20 cellular contexts compared by ENCODE assay signal in genomic region chr6:21026576-21027273, GRCh38.
A peak's percentile ranks its signal among the peaks of the same experiment; 100 is the strongest.
DNase-seq lines count a peak whose midpoint lies in the region; ATAC-seq, FAIRE-seq and TF ChIP-seq lines count a peak whose summit lies in the region.
"Had no signal": no experiment of that assay in that cellular context is flagged by ENCODE, and none has a peak within 500 bp of the region (broad histone marks: within the 10 kb centered on the region; RNA-seq: fewer than 3 reads in every experiment).

No MANE protein-coding gene starts in this region.

- H2AFZ ChIP-seq in IMR-90 (replicated peaks; ENCODE audit: low read length, poor library complexity), result no peak overlapping the region

- TF ChIP-seq EP300 in A549 (IDR thresholded peaks at IDR 0.05), result no peak

- H3K36me3 ChIP-seq in IMR-90 (ENCODE audit: control insufficient read depth, insufficient read depth, low read length), result no peaks in the 10 kb centered on the region
- no peaks in the 10 kb centered on the region for H3K36me3 ChIP-seq in brain microvascular endothelial cell (replicated peaks)
- H3K36me3 ChIP-seq in H7 (replicated peaks; ENCODE audit: control insufficient read depth, insufficient read depth, low read length), result no peaks in the 10 kb centered on the region
- H3K36me3 ChIP-seq: tibial artery had no signal

- H4K8ac ChIP-seq in IMR-90 (ENCODE audit: low read depth in 2 of 2, low read length in 2 of 2), result no peak overlapping the region

- no TSS peak for BruUV-seq in IMR-90 (replicated peaks; lab: Mats Ljungman, UMichigan)

- WGBS in A549 (ENCODE audit: missing lambda C conversion rate), result 59% methylated on average over 2 of the region's 3 CpGs
- 100% methylated on average over 1 of the region's 3 CpGs; no CpG with 5 or more reads in 1 of the 2 experiments for WGBS in IMR-90 (ENCODE audit: extremely low coverage in 2 of 2, insufficient read length in 1 of 2), 2 experiments

- FAIRE-seq in A549 (lab: Jason Lieb, UNC), result no peak
- FAIRE-seq: A204.1 had no signal

- TF ChIP-seq CTCF in A549 (IDR thresholded peaks at IDR 0.05) (no peak), IMR-90 (conservative IDR thresholded peaks at IDR 0.05; ENCODE audit: low read depth, low read length) (no peak), brain microvascular endothelial cell (IDR thresholded peaks at IDR 0.05; ENCODE audit: low read depth, low read length, missing control alignments) (no peak)

- no peak overlapping the region for H3K4me2 ChIP-seq in A549
- H3K4me2 ChIP-seq in IMR-90 (ENCODE audit: low read depth, low read length), result no peak overlapping the region

- no peak overlapping the region for H2AK5ac ChIP-seq in IMR-90 (ENCODE audit: low read depth, low read length)

- TF ChIP-seq POLR2A in A549 (IDR thresholded peaks at IDR 0.05; ENCODE audit: low read length) (no peak), IMR-90 (IDR thresholded peaks at IDR 0.05; ENCODE audit: low read depth, low read length) (no peak)

- CTCF ChIA-PET in A549 (lab: Yijun Ruan, JAX) (no interaction called here), IMR-90 (lab: Yijun Ruan, JAX) (no interaction called here)

- POLR2A ChIA-PET in A549 (lab: Yijun Ruan, JAX) (no interaction called here), IMR-90 (lab: Charles Lee; ENCODE audit: unreplicated experiment) (no interaction called here)

- in situ Hi-C loops in IMR-90 (cut with MboI; ENCODE audit: low sequenced_read_pairs), result no loop called here
- in situ Hi-C loops in brain microvascular endothelial cell (cut with HindIII; ENCODE audit: low pct_ligation_motif_present, low sequenced_read_pairs), result no loop called here

- H3K27me3 ChIP-seq in IMR-90 (ENCODE audit: control insufficient read depth, insufficient read depth, low read length) (no peaks in the 10 kb centered on the region), brain microvascular endothelial cell (replicated peaks) (no peaks in the 10 kb centered on the region), H7 (ENCODE audit: control insufficient read depth, insufficient read depth, low read length) (no peaks in the 10 kb centered on the region)
- H3K27me3 ChIP-seq: SJSA1, tibial artery had no signal

- H2BK20ac ChIP-seq in IMR-90 (ENCODE audit: low read depth, low read length), result no peak overlapping the region

- peak overlapping the region; percentile 78 for H3K18ac ChIP-seq in IMR-90 (ENCODE audit: low read depth, low read length)

- no peak overlapping the region for H3K23ac ChIP-seq in IMR-90 (ENCODE audit: low read depth, low read length)

- H3K4me3 ChIP-seq in A549, result no peak overlapping the region
- H3K4me3 ChIP-seq in IMR-90 (ENCODE audit: insufficient read depth, low read depth, low read length), result no peak overlapping the region
- H3K4me3 ChIP-seq in brain microvascular endothelial cell (ENCODE audit: low read depth, low read length), result no peak overlapping the region
- no peak overlapping the region for H3K4me3 ChIP-seq in H7 (ENCODE audit: insufficient read depth, low read depth, low read length)
- H3K4me3 ChIP-seq: SJSA1, tibial artery had no signal

- H3K79me1 ChIP-seq in IMR-90 (ENCODE audit: low read depth in 1 of 2, low read length in 2 of 2), result 0 out of 4 replicates have a peak, but pooled peaks cover 0 to 3% of the 10 kb centered on the region in 2 experiments

- intact Hi-C loops in IMR-90 (cut with micrococcal nuclease), result loop anchor here (10.0 kb wide), 1 partner anchor 1118 kb away; no protein-coding TSS in a partner anchor

- no peak overlapping the region for H3K9ac ChIP-seq in IMR-90 (ENCODE audit: low read depth, low read length)

- H3K27ac ChIP-seq in A549, result peak overlapping the region; percentile 28 to 33; a peak in 2 of 6 replicates
- no peak overlapping the region for H3K27ac ChIP-seq in IMR-90 (ENCODE audit: insufficient read depth, low read length)
- H3K27ac ChIP-seq in brain microvascular endothelial cell, result peak overlapping the region; percentile 79
- H3K27ac ChIP-seq: SJSA1, tibial artery had no signal

- no peak overlapping the region for H2BK15ac ChIP-seq in IMR-90 (ENCODE audit: low read depth, low read length)

- H3K9me1 ChIP-seq in IMR-90 (ENCODE audit: insufficient read depth, low read length), result no peaks in the 10 kb centered on the region

- H4K91ac ChIP-seq in IMR-90 (ENCODE audit: insufficient read depth, low read depth, low read length), result no peak overlapping the region

- H3K14ac ChIP-seq in IMR-90 (replicated peaks; ENCODE audit: low read depth, low read length), result no peak overlapping the region

- H4K20me1 ChIP-seq in IMR-90 (ENCODE audit: insufficient read depth, low read length), result no peaks in the 10 kb centered on the region

- H3K4ac ChIP-seq in IMR-90 (ENCODE audit: low read depth, low read length), result no peak overlapping the region

- H3K9me3 ChIP-seq in A549, result peaks cover 6% of the 10 kb centered on the region; the same call in 1 of the 3 replicates
- H3K9me3 ChIP-seq in IMR-90 (ENCODE audit: control insufficient read depth, insufficient read depth, low read length), result peaks cover 5% of the 10 kb centered on the region; the same call in 1 of the 2 replicates
- H3K9me3 ChIP-seq: SJSA1, tibial artery had no signal

- no peak overlapping the region for H3K56ac ChIP-seq in IMR-90 (ENCODE audit: extremely low read depth, insufficient read depth, low read length)

- dilution Hi-C loops in IMR-90 (cut with HindIII; ENCODE audit: low sequenced_read_pairs, unreplicated experiment), result no loop called here

- H2BK120ac ChIP-seq in IMR-90 (ENCODE audit: low read depth, low read length), result no peak overlapping the region

- ATAC-seq in A549 (no peak), IMR-90 (ENCODE audit: low read depth) (peak; percentile 38; the same call in 1 of the 2 replicates)

- peak overlapping the region; percentile 39; the same call in 1 of the 2 replicates for H4K5ac ChIP-seq in IMR-90 (ENCODE audit: low read depth, low read length)

- no peak for TF ChIP-seq RAD21 in A549 (conservative IDR thresholded peaks at IDR 0.05 in 1 of 2, IDR thresholded peaks at IDR 0.05 in 1 of 2)
- no peak for TF ChIP-seq RAD21 in IMR-90 (IDR thresholded peaks at IDR 0.05; ENCODE audit: low read length)

- DNase-seq in A549 (ENCODE audit: low read depth in 1 of 2, low spot score in 1 of 2) (no peak), IMR-90 (peak; percentile 74), brain microvascular endothelial cell (peak; percentile 60), iris pigment epithelial cell (ENCODE audit: low read depth) (peak; percentile 86), iPS-NIHi11 (ENCODE audit: low spot score) (no peak), iPS-NIHi7 (ENCODE audit: extremely low spot score) (no peak), H7 (no peak), NCI-H146 treated with DMSO at 0.1 percent for 48 hours (lab: John Stamatoyannopoulos, UW; ENCODE audit: unreplicated experiment) (no peak)
- DNase-seq: activated CD4-positive, alpha-beta T cell treated with anti-CD3 and anti-CD28 coated beads, Interleukin-2, amount 10 ng/mL, durations not matched to agents 24 days and 14 days; activated naive CD4-positive, alpha-beta T cell treated with anti-CD3 and anti-CD28 coated beads, Interleukin-2, amount 50 U/mL, for 16 hours; central memory CD4-positive, alpha-beta T cell; endodermal cell; GDM1; immature natural killer cell; mesendoderm; NCI-H1105 treated with DMSO at 0.1 percent for 48 hours; NCI-H510A treated with DMSO at 0.1 percent for 48 hours; tibial artery had no signal

- peaks cover 9% of the 10 kb centered on the region; the same call in 2 of the 3 replicates for H3K4me1 ChIP-seq in A549
- peaks cover 2% of the 10 kb centered on the region; the same call in 1 of the 2 replicates for H3K4me1 ChIP-seq in IMR-90 (ENCODE audit: control insufficient read depth, insufficient read depth, low read length)
- H3K4me1 ChIP-seq: tibial artery had no signal

- H2AK9ac ChIP-seq in IMR-90 (replicated peaks; ENCODE audit: low read depth, low read length, poor library complexity), result no peak overlapping the region

- no peak overlapping the region for H2BK5ac ChIP-seq in IMR-90 (ENCODE audit: low read depth, low read length, poor library complexity, severe bottlenecking)

TF ChIP-seq in A549, 52 proteins besides CTCF, POLR2A, EP300 and RAD21 (continues in another document):
- TF ChIP-seq HOXB5 (CRISPR knock-in tag; IDR thresholded peaks at IDR 0.05) (no peak), ZSCAN20 (CRISPR knock-in tag; IDR thresholded peaks at IDR 0.05) (no peak), BCL3 (IDR thresholded peaks at IDR 0.05) (no peak)

TF ChIP-seq in IMR-90, 13 proteins besides CTCF, POLR2A, EP300 and RAD21:
- TF ChIP-seq MAFK (IDR thresholded peaks at IDR 0.05; ENCODE audit: low read depth, low read length) (no peak), FOS (IDR thresholded peaks at IDR 0.05; ENCODE audit: low read depth, low read length) (peak; percentile 31; the same call in 1 of the 2 replicates), RFX5 (IDR thresholded peaks at IDR 0.05; ENCODE audit: low read depth, low read length) (no peak), MXI1 (IDR thresholded peaks at IDR 0.05; ENCODE audit: borderline replicate concordance, low read depth, low read length) (no peak)

Comparison
In these comparisons a context has a peak if more than half of its experiments do, and no peak if none do; other contexts are left out.
1. DNase-seq: peak in IMR-90 (single experiment), brain microvascular endothelial cell (single experiment) and iris pigment epithelial cell (single experiment); none in A549 (0 of 2), iPS-NIHi11 (single experiment), iPS-NIHi7 (single experiment), H7 (single experiment) and NCI-H146 treated with DMSO at 0.1 percent for 48 hours (single experiment).